ENCODE assay signal across 14 cellular contexts in the genomic region with DNA sequence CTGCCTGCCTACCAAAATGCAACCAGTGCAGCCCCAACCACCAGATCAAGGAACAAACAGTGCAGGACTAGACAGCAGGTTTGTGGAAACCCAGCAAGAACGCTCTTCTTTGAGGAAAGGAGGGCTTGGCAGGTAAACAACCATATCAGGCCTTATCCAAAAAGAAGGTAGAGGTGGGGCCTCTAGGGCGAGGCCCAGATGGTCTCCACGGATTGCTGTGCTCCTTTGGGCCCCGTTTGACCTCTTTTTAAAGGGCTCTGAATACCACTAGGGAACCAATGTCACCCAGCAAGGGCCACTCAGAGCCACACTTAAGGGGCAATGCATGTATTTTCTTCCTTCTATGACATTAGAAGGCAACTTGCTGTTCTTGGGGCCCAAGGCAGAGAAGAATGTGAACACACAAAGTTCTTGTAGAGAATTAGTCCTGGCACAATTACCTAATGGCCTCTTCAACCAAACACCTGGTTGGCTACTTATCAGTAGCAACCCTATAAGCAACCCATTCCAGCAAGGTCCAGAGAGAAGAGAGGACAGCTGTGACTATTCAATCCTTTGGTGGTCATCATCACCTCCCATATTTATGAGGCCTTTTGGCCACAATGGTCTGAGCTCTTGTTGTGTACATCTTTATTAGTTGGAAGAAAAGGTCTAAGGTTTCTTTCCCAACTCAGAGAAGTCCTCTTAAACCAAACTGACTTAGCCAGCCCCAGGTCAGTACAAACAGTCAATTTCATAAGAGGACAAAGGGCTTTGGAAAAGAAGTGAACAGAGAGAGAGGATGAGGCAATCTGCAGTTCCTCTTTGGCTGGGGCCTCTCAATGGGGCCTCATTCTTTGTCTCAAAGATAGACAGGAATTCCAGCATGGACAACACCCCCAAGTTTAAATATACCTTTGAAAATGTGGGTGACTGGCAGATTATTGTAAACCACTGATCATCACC.
DNase-seq lines count a peak whose midpoint lies in the region; TF ChIP-seq lines count a peak whose summit lies in the region.
"Had no signal": no experiment of that assay in that cellular context is flagged by ENCODE, and none has a peak within 500 bp of the region (broad histone marks: within the 10 kb centered on the region; RNA-seq: fewer than 3 reads in every experiment).

No MANE protein-coding gene starts in this region.

- no peaks in the 10 kb centered on the region for H3K27me3 ChIP-seq in OCI-LY1 (ENCODE audit: insufficient read depth, low read length)

- 0 out of 2 replicates have a peak, but pooled peaks cover 5% of the 10 kb centered on the region for H3F3A ChIP-seq in OCI-LY1 (ENCODE audit: insufficient read depth, low read length)

- H3K4me3 Mint-ChIP-seq in nephron: no peak overlapping the region
- H3K4me3 Mint-ChIP-seq: activated T-cell treated with anti-CD3 and anti-CD28 coated beads, Interleukin-2, amount 50 U/mL, for 4 hours had no signal

- H3K27ac ChIP-seq in C4-2B: peak overlapping the region; percentile 84
- peak overlapping the region; percentile 98 for H3K27ac ChIP-seq in OCI-LY1 (ENCODE audit: low read depth, low read length, poor library complexity, severe bottlenecking)

- H4K20me1 ChIP-seq in OCI-LY1 (ENCODE audit: insufficient read depth, low read length): no peaks in the 10 kb centered on the region

- H3K4me3 ChIP-seq in OCI-LY1 (ENCODE audit: low read depth, low read length, poor library complexity, severe bottlenecking): no peak overlapping the region
- no peak overlapping the region for H3K4me3 ChIP-seq in fibroblast of mammary gland (ENCODE audit: control insufficient read depth, low read depth, low read length)

- H3K4me1 Mint-ChIP-seq in nephron: peaks cover 5% of the 10 kb centered on the region

- no peak overlapping the region; the same call in 1 of the 2 replicates for H3K4me2 ChIP-seq in OCI-LY1 (ENCODE audit: low read length)

- H3K9me3 ChIP-seq in OCI-LY1 (ENCODE audit: low read length): no peaks in the 10 kb centered on the region

- no peaks in the 10 kb centered on the region for H3K36me3 Mint-ChIP-seq in nephron (ENCODE audit: low read depth)
- H3K36me3 Mint-ChIP-seq: naive B cell had no signal

- no peaks in the 10 kb centered on the region for H3K9me3 Mint-ChIP-seq in nephron
- H3K9me3 Mint-ChIP-seq: activated T-cell treated with anti-CD3 and anti-CD28 coated beads, Interleukin-2, amount 50 U/mL, for 4 hours; naive B cell had no signal

- H3K79me2 ChIP-seq in OCI-LY1 (ENCODE audit: insufficient read depth, low read length): peaks cover 60% of the 10 kb centered on the region

- peak overlapping the region in 2 of 3 experiments; percentile 57 to 72 for H3K27ac Mint-ChIP-seq in nephron

- peak; percentile 23 for DNase-seq in fibroblast of mammary gland (ENCODE audit: low read depth)
- DNase-seq in NCI-H146 (lab: John Stamatoyannopoulos, UW): no peak
- no peak for DNase-seq in NCI-H510A (lab: John Stamatoyannopoulos, UW)
- DNase-seq in UCSD-AML1 (lab: John Stamatoyannopoulos, UW; ENCODE audit: unreplicated experiment): no peak
- DNase-seq in HuH-7.5 (ENCODE audit: low spot score): no peak
- DNase-seq: activated T-cell treated with anti-CD3 and anti-CD28 coated beads, Interleukin-2, amount 50 U/mL, for 4 hours; H7; naive B cell; NCI-H1417 treated with DMSO at 0.1 percent for 48 hours; NCI-H526 treated with DMSO at 0.1 percent for 48 hours; stimulated activated CD4-positive, alpha-beta T cell treated with anti-CD3 and anti-CD28 coated beads, Interleukin-12 subunit alpha, Interleukin-12 subunit beta, amount 100 ng/mL, for 4 hours had no signal

- H3K9me2 ChIP-seq in OCI-LY1 (ENCODE audit: low read depth, low read length): no peaks in the 10 kb centered on the region

- peaks cover 26% of the 10 kb centered on the region for H3K36me3 ChIP-seq in OCI-LY1 (ENCODE audit: insufficient read depth, low read length)

- H3K9ac ChIP-seq in OCI-LY1 (ENCODE audit: low read length): no peak overlapping the region; the same call in 1 of the 2 replicates

- no peak for TF ChIP-seq CTCF in C4-2B (conservative IDR thresholded peaks at IDR 0.05)
- no peak for TF ChIP-seq CTCF in OCI-LY1 (IDR thresholded peaks at IDR 0.05; ENCODE audit: low read length)
- TF ChIP-seq CTCF in fibroblast of mammary gland (conservative IDR thresholded peaks at IDR 0.05; ENCODE audit: control insufficient read depth, insufficient read depth, low read depth, low read length): no peak
- no peak for TF ChIP-seq CTCF in nephron (IDR thresholded peaks at IDR 0.05; ENCODE audit: unreplicated experiment in 3 of 3)

- H3K27me3 Mint-ChIP-seq in nephron (ENCODE audit: low read depth): no peaks in the 10 kb centered on the region
- H3K27me3 Mint-ChIP-seq: naive B cell had no signal

- peaks cover 95% of the 10 kb centered on the region for H3K4me1 ChIP-seq in OCI-LY1 (ENCODE audit: insufficient read depth, low read length, severe bottlenecking)

- H2AFZ ChIP-seq in OCI-LY1 (ENCODE audit: low read length): no peak overlapping the region
